ENCODE assay signal across 23 cellular contexts in genomic region chr11:116330439-116331185, GRCh38.
DNase-seq lines count a peak whose midpoint lies in the region; ATAC-seq and TF ChIP-seq lines count a peak whose summit lies in the region.
"Had no signal": no experiment of that assay in that cellular context is flagged by ENCODE, and none has a peak within 500 bp of the region (broad histone marks: within the 10 kb centered on the region; RNA-seq: fewer than 3 reads in every experiment).

No MANE protein-coding gene starts in this region.

- no TSS peak for BruUV-seq in PC-3 (replicated peaks; lab: Mats Ljungman, UMichigan)

- peak overlapping the region; percentile 32 for H2AK5ac ChIP-seq in neuronal stem cell (ENCODE audit: low read depth, low read length)

- H3K9me3 Mint-ChIP-seq in endodermal cell: no peaks in the 10 kb centered on the region
- H3K9me3 Mint-ChIP-seq: CD4-positive, alpha-beta T cell had no signal

- no peak overlapping the region for H4K8ac ChIP-seq in neuronal stem cell (ENCODE audit: low read depth, low read length)

- no peaks in the 10 kb centered on the region for H3K79me1 ChIP-seq in neuronal stem cell (ENCODE audit: low read depth, low read length)

- DNase-seq in endodermal cell: peak; percentile 10
- peak; percentile 37 for DNase-seq in left ventricle myocardium superior
- no peak for DNase-seq in neuronal stem cell (ENCODE audit: low spot score)
- DNase-seq in PC-3: no peak
- no peak for DNase-seq in NCI-H146 treated with DMSO at 0.1 percent for 48 hours (lab: John Stamatoyannopoulos, UW; ENCODE audit: unreplicated experiment)
- DNase-seq in germinal center (ENCODE audit: low spot score): no peak
- no peak for DNase-seq in GM19240 (ENCODE audit: insufficient read length, low spot score)
- DNase-seq: AML-193; CD4-positive, alpha-beta T cell; Kasumi-1; NCI-H1105; NCI-H1436 treated with DMSO at 0.1 percent for 48 hours; NCI-H1930; NCI-H2107; NCI-H446 treated with DMSO at 0.1 percent for 48 hours; NCI-H526; NCI-H82; NK-92 treated with Interleukin-12 subunit alpha and Interleukin-12 subunit beta, amount 100 ng/mL, for 24 hours; SK-N-SH had no signal

- H3K4me3 ChIP-seq in endodermal cell (ENCODE audit: low read length): no peak overlapping the region
- no peak overlapping the region for H3K4me3 ChIP-seq in neuronal stem cell (ENCODE audit: low read length in 2 of 2)
- H3K4me3 ChIP-seq in PC-3 (ENCODE audit: low read length): no peak overlapping the region
- H3K4me3 ChIP-seq: A549; BLaER1 treated with 17β-estradiol and CSF1 and Interleukin-3, amounts not matched to agents 10 nM and 100 nM had no signal

- CTCF ChIA-PET in PC-3 (lab: Charles Lee): no interaction called here

- no peaks in the 10 kb centered on the region for H3K9me2 ChIP-seq in PC-3 (replicated peaks; ENCODE audit: low read length)
- H3K9me2 ChIP-seq: SK-N-SH had no signal

- H3K9ac ChIP-seq in endodermal cell (ENCODE audit: extremely low read depth, low read length, poor library complexity, severe bottlenecking) (no peak overlapping the region), neuronal stem cell (ENCODE audit: low read depth, low read length, poor library complexity) (no peak overlapping the region), PC-3 (ENCODE audit: low read length) (no peak overlapping the region)
- H3K9ac ChIP-seq: BLaER1 treated with 17β-estradiol and CSF1 and Interleukin-3, amounts not matched to agents 10 nM and 100 nM; SK-N-SH had no signal

- H3K79me2 ChIP-seq in PC-3 (ENCODE audit: low read length): no peaks in the 10 kb centered on the region

- H4K91ac ChIP-seq in neuronal stem cell (ENCODE audit: low read depth, low read length, poor library complexity): no peak overlapping the region

- H2BK120ac ChIP-seq in neuronal stem cell (ENCODE audit: low read depth, low read length): no peak overlapping the region

- ATAC-seq in left ventricle myocardium superior (peak; percentile 53), PC-3 (no peak)
- ATAC-seq: A549, HepG2, Panc1 had no signal

- no peak overlapping the region for H2BK12ac ChIP-seq in neuronal stem cell (ENCODE audit: low read length)

- POLR2A ChIA-PET in PC-3 (lab: Charles Lee; ENCODE audit: unreplicated experiment): no interaction called here

- no peaks in the 10 kb centered on the region for H3K27me3 ChIP-seq in endodermal cell (ENCODE audit: control insufficient read depth, insufficient read depth, low read length, poor library complexity, severe bottlenecking)
- no peaks in the 10 kb centered on the region for H3K27me3 ChIP-seq in neuronal stem cell (ENCODE audit: control insufficient read depth in 3 of 3, insufficient read depth in 3 of 3, low read depth in 1 of 3, low read length in 3 of 3)
- no peaks in the 10 kb centered on the region for H3K27me3 ChIP-seq in PC-3 (ENCODE audit: low read length)
- H3K27me3 ChIP-seq: BLaER1 treated with 17β-estradiol and CSF1 and Interleukin-3, amounts not matched to agents 10 nM and 100 nM had no signal

- H4K20me1 ChIP-seq in PC-3 (ENCODE audit: low read length): no peaks in the 10 kb centered on the region
- H4K20me1 ChIP-seq: BLaER1 treated with 17β-estradiol and CSF1 and Interleukin-3, amounts not matched to agents 10 nM and 100 nM had no signal

- H3K14ac ChIP-seq in neuronal stem cell (ENCODE audit: low read length): no peak overlapping the region

- H2AFZ ChIP-seq in neuronal stem cell (ENCODE audit: low read length) (no peak overlapping the region), PC-3 (ENCODE audit: low read length) (no peak overlapping the region)

- no peaks in the 10 kb centered on the region for H3F3A ChIP-seq in PC-3 (ENCODE audit: low read length, unreplicated experiment)

- H3K4me3 Mint-ChIP-seq in endodermal cell: no peak overlapping the region
- H3K4me3 Mint-ChIP-seq: CD4-positive, alpha-beta T cell had no signal

- intact Hi-C loops in left ventricle myocardium superior (cut with micrococcal nuclease) (no loop called here), PC-3 (cut with micrococcal nuclease) (no loop called here)

- H3K23ac ChIP-seq in neuronal stem cell (ENCODE audit: low read depth, low read length, poor library complexity): no peak overlapping the region

- no peaks in the 10 kb centered on the region for H3K4me1 ChIP-seq in endodermal cell (ENCODE audit: control insufficient read depth, insufficient read depth, low read length)
- no peaks in the 10 kb centered on the region for H3K4me1 ChIP-seq in neuronal stem cell (ENCODE audit: control insufficient read depth in 2 of 2, insufficient read depth in 1 of 2, low read depth in 1 of 2, low read length in 2 of 2)
- H3K4me1 ChIP-seq in PC-3 (ENCODE audit: insufficient read depth, low read length): no peaks in the 10 kb centered on the region
- H3K4me1 ChIP-seq: A549 had no signal

- H3K27ac ChIP-seq in endodermal cell (ENCODE audit: low read depth, low read length): no peak overlapping the region
- no peak overlapping the region for H3K27ac ChIP-seq in neuronal stem cell (replicated peaks; ENCODE audit: low read length)
- no peak overlapping the region for H3K27ac ChIP-seq in PC-3 (ENCODE audit: low read length)
- H3K27ac ChIP-seq: A549; BLaER1 treated with 17β-estradiol and CSF1 and Interleukin-3, amounts not matched to agents 10 nM and 100 nM had no signal

- H3K4me2 ChIP-seq in neuronal stem cell (ENCODE audit: insufficient read depth, low read length, poor library complexity, severe bottlenecking): no peak overlapping the region
- no peak overlapping the region for H3K4me2 ChIP-seq in PC-3 (ENCODE audit: low read length)
- H3K4me2 ChIP-seq: A549, SK-N-SH had no signal

- H3K4me1 Mint-ChIP-seq in endodermal cell: peaks cover 12% of the 10 kb centered on the region

- 85 to 92% methylated on average over 5 to 7 of the region's 7 CpGs for WGBS in endodermal cell (ENCODE audit: insufficient coverage in 1 of 2, insufficient read length in 1 of 2), 2 experiments
- no CpG with 5 or more reads among the region's 7 CpGs for WGBS in neuronal stem cell (ENCODE audit: extremely low coverage in 2 of 2, insufficient read length in 2 of 2, insufficient replicate concordance in 1 of 2), 2 donors

- H3K27ac Mint-ChIP-seq in endodermal cell: no peak overlapping the region
- H3K27ac Mint-ChIP-seq: CD4-positive, alpha-beta T cell had no signal

- no peaks in the 10 kb centered on the region for H3K36me3 Mint-ChIP-seq in endodermal cell (ENCODE audit: low read depth)

- no peak for TF ChIP-seq CTCF in endodermal cell (conservative IDR thresholded peaks at IDR 0.05)
- TF ChIP-seq CTCF in PC-3 (conservative IDR thresholded peaks at IDR 0.05; ENCODE audit: low read depth, low read length): no peak

- H3K27me3 Mint-ChIP-seq in endodermal cell (ENCODE audit: insufficient read depth): peaks cover 3% of the 10 kb centered on the region

- no peaks in the 10 kb centered on the region for H3K9me3 ChIP-seq in endodermal cell (ENCODE audit: control insufficient read depth, low read length)
- no peaks in the 10 kb centered on the region for H3K9me3 ChIP-seq in neuronal stem cell (replicated peaks in 1 of 2; ENCODE audit: control insufficient read depth in 2 of 2, insufficient read depth in 1 of 2, low read depth in 1 of 2, low read length in 2 of 2)
- no peaks in the 10 kb centered on the region for H3K9me3 ChIP-seq in PC-3 (ENCODE audit: low read length)
- H3K9me3 ChIP-seq: A549; BLaER1 treated with 17β-estradiol and CSF1 and Interleukin-3, amounts not matched to agents 10 nM and 100 nM; SK-N-SH had no signal

- no peak overlapping the region for H2BK5ac ChIP-seq in neuronal stem cell (ENCODE audit: low read length)

- no peak overlapping the region for H3K18ac ChIP-seq in neuronal stem cell (ENCODE audit: low read length)

- no peak overlapping the region for H3K4ac ChIP-seq in neuronal stem cell (ENCODE audit: low read length)

- H2BK15ac ChIP-seq in neuronal stem cell (ENCODE audit: low read length): no peak overlapping the region

- H3K36me3 ChIP-seq in endodermal cell (ENCODE audit: control insufficient read depth, insufficient read depth, low read length) (no peaks in the 10 kb centered on the region), neuronal stem cell (replicated peaks in 1 of 2; ENCODE audit: control insufficient read depth in 2 of 2, insufficient read depth in 2 of 2, low read length in 2 of 2) (no peaks in the 10 kb centered on the region), PC-3 (ENCODE audit: low read depth, low read length) (no peaks in the 10 kb centered on the region)
- H3K36me3 ChIP-seq: BLaER1 treated with 17β-estradiol and CSF1 and Interleukin-3, amounts not matched to agents 10 nM and 100 nM had no signal

Comparison
In these comparisons a context has a peak if more than half of its experiments do, and no peak if none do; other contexts are left out.
1. DNase-seq: peak in endodermal cell (single experiment) and left ventricle myocardium superior (single experiment); none in neuronal stem cell (single experiment), PC-3 (single experiment), NCI-H146 treated with DMSO at 0.1 percent for 48 hours (single experiment), germinal center (single experiment) and GM19240 (single experiment).